In the genomic region with DNA sequence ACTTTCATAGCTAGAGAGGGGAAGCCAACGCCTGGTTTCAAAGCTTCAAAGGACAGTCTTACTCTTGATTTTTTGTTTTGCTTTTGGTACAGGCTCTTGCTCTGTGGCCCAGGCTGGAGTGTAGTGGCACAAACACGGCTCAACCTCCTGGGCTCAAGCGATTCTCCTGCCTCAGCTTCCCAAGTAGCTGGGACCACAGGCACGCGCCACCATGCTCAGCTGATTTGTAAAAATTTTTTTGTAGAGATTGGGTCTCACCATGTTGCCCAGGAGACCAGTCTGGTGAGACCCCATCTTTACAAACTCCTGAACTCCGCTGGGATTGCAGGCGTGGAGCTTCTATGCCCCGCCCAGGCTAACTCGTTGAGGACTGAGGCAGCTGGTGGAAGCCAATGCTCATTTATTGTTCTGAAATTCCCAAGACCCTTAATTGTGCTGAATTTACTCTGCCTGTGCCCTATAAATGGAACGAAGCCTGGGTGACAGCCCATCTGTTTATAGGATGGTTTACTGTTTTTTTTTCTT, we compare ENCODE assay signal across 23 cellular contexts. TPM values are rescaled to one million over a fixed set of nuclear protein-coding genes. Genes with fewer than 3 reads are reported as not detected.
DNase-seq lines count a peak whose midpoint lies in the region; ATAC-seq and TF ChIP-seq lines count a peak whose summit lies in the region.
"Had no signal": no experiment of that assay in that cellular context is flagged by ENCODE, and none has a peak within 500 bp of the region (broad histone marks: within the 10 kb centered on the region; RNA-seq: fewer than 3 reads in every experiment).

No MANE protein-coding gene starts in this region.

- POLR2A ChIA-PET in CD8-positive, alpha-beta T cell (lab: Charles Lee): interaction anchor here (0.6 to 5.1 kb wide), 4 partner anchors 9 to 107 kb away, joined by 3 to 51 read pairs (median 4); a partner anchor contains a TSS
- POLR2A ChIA-PET in activated naive CD8-positive, alpha-beta T cell treated with anti-CD3 and anti-CD28 coated beads, Interleukin-2, amount 10 ng/mL, durations not matched to agents 7 days and 5 days (lab: Charles Lee): interaction anchor here (1.1 kb wide), 1 partner anchor 17 kb away, joined by 5 read pairs; no protein-coding TSS in a partner anchor

- no peak overlapping the region for H3K4me3 Mint-ChIP-seq in activated T-cell treated with anti-CD3 and anti-CD28 coated beads, Interleukin-2, amount 50 U/mL, for 24 hours
- no peak overlapping the region for H3K4me3 Mint-ChIP-seq in activated T-cell treated with anti-CD3 and anti-CD28 coated beads, Interleukin-2, amount 50 U/mL, for 72 hours
- no peak overlapping the region for H3K4me3 Mint-ChIP-seq in CD8-positive, alpha-beta T cell
- no peak overlapping the region for H3K4me3 Mint-ChIP-seq in activated naive CD8-positive, alpha-beta T cell treated with anti-CD3 and anti-CD28 coated beads, Interleukin-2, amount 10 ng/mL, durations not matched to agents 7 days and 5 days
- H3K4me3 Mint-ChIP-seq: dendritic cell treated with granulocyte-macrophage colony-stimulating factor and Interleukin-4, amounts not matched to agents 40 ng/mL and 50 ng/mL, for 4 days; H9; IgD-negative memory B cell; stimulated activated naive CD8-positive, alpha-beta T cell treated with anti-CD3 and anti-CD28 coated beads, Interleukin-15, Interleukin-2, amounts not matched to agents 100 ng/mL and 50 ng/mL, for 24 hours had no signal

- H3K4me1 Mint-ChIP-seq in activated T-cell treated with anti-CD3 and anti-CD28 coated beads, Interleukin-2, amount 50 U/mL, for 24 hours (ENCODE audit: low read depth): peaks cover 45% of the 10 kb centered on the region
- H3K4me1 Mint-ChIP-seq in activated T-cell treated with anti-CD3 and anti-CD28 coated beads, Interleukin-2, amount 50 U/mL, for 72 hours (ENCODE audit: low read depth): peaks cover 38% of the 10 kb centered on the region
- peaks cover 41% of the 10 kb centered on the region for H3K4me1 Mint-ChIP-seq in CD8-positive, alpha-beta T cell (ENCODE audit: low read depth)
- H3K4me1 Mint-ChIP-seq in activated naive CD8-positive, alpha-beta T cell treated with anti-CD3 and anti-CD28 coated beads, Interleukin-2, amount 10 ng/mL, durations not matched to agents 7 days and 5 days: peaks cover 20% of the 10 kb centered on the region

- CTCF ChIA-PET in CD8-positive, alpha-beta T cell (lab: Charles Lee): interaction anchor here (0.7 to 1.6 kb wide), 5 partner anchors 12 to 194 kb away, joined by 3 to 6 read pairs (median 3); no protein-coding TSS in a partner anchor

- ATAC-seq in activated T-cell treated with anti-CD3 and anti-CD28 coated beads, Interleukin-2, amount 50 U/mL, for 72 hours (replicated peaks in 1 of 2): no peak
- no peak for ATAC-seq in CD8-positive, alpha-beta T cell
- no peak for ATAC-seq in activated naive CD8-positive, alpha-beta T cell treated with anti-CD3 and anti-CD28 coated beads, Interleukin-2, amount 10 ng/mL, durations not matched to agents 7 days and 5 days (ENCODE audit: low read depth)
- no peak for ATAC-seq in sciatic nerve
- no peak for ATAC-seq in HG03521 (IDR thresholded peaks at IDR 0.05; ENCODE audit: unreplicated experiment)

- H3K36me3 ChIP-seq in CD8-positive, alpha-beta T cell (ENCODE audit: insufficient read depth, low read length): peaks cover 19% of the 10 kb centered on the region

- no peaks in the 10 kb centered on the region for H3K27me3 Mint-ChIP-seq in activated T-cell treated with anti-CD3 and anti-CD28 coated beads, Interleukin-2, amount 50 U/mL, for 24 hours
- H3K27me3 Mint-ChIP-seq in activated T-cell treated with anti-CD3 and anti-CD28 coated beads, Interleukin-2, amount 50 U/mL, for 72 hours (ENCODE audit: low read depth): no peaks in the 10 kb centered on the region
- H3K27me3 Mint-ChIP-seq in CD8-positive, alpha-beta T cell (ENCODE audit: low read depth): no peaks in the 10 kb centered on the region
- H3K27me3 Mint-ChIP-seq in activated naive CD8-positive, alpha-beta T cell treated with anti-CD3 and anti-CD28 coated beads, Interleukin-2, amount 10 ng/mL, durations not matched to agents 7 days and 5 days: no peaks in the 10 kb centered on the region
- H3K27me3 Mint-ChIP-seq: dendritic cell treated with granulocyte-macrophage colony-stimulating factor and Interleukin-4, amounts not matched to agents 40 ng/mL and 50 ng/mL, for 4 days; IgD-negative memory B cell; stimulated activated naive CD8-positive, alpha-beta T cell treated with anti-CD3 and anti-CD28 coated beads, Interleukin-15, Interleukin-2, amounts not matched to agents 100 ng/mL and 50 ng/mL, for 24 hours had no signal

- TF ChIP-seq CTCF in CD8-positive, alpha-beta T cell (IDR thresholded peaks at IDR 0.05): no peak

- H3K27ac Mint-ChIP-seq in activated T-cell treated with anti-CD3 and anti-CD28 coated beads, Interleukin-2, amount 50 U/mL, for 24 hours: peak overlapping the region; percentile 81
- no peak overlapping the region for H3K27ac Mint-ChIP-seq in activated T-cell treated with anti-CD3 and anti-CD28 coated beads, Interleukin-2, amount 50 U/mL, for 72 hours
- H3K27ac Mint-ChIP-seq in CD8-positive, alpha-beta T cell: peak overlapping the region; percentile 49
- no peak overlapping the region for H3K27ac Mint-ChIP-seq in activated naive CD8-positive, alpha-beta T cell treated with anti-CD3 and anti-CD28 coated beads, Interleukin-2, amount 10 ng/mL, durations not matched to agents 7 days and 5 days
- H3K27ac Mint-ChIP-seq: dendritic cell treated with granulocyte-macrophage colony-stimulating factor and Interleukin-4, amounts not matched to agents 40 ng/mL and 50 ng/mL, for 4 days had no signal

- no peak for DNase-seq in activated T-cell treated with anti-CD3 and anti-CD28 coated beads, Interleukin-2, amount 50 U/mL, for 24 hours
- DNase-seq in activated T-cell treated with anti-CD3 and anti-CD28 coated beads, Interleukin-2, amount 50 U/mL, for 72 hours: no peak
- no peak for DNase-seq in CD8-positive, alpha-beta T cell
- DNase-seq in activated naive CD8-positive, alpha-beta T cell treated with anti-CD3 and anti-CD28 coated beads, Interleukin-2, amount 10 ng/mL, durations not matched to agents 7 days and 5 days: peak; percentile 20
- DNase-seq in sciatic nerve (ENCODE audit: low spot score) (peak; percentile 42), G401 (ENCODE audit: low spot score) (no peak), NCI-H748 (lab: John Stamatoyannopoulos, UW; ENCODE audit: unreplicated experiment) (no peak)
- DNase-seq: activated CD4-positive, CD25-positive, alpha-beta regulatory T cell; activated T-cell treated with anti-CD3 and anti-CD28 coated beads, Interleukin-2, amount 50 U/mL, for 48 hours; H9; kidney glomerular epithelial cell; mammary epithelial cell; NCI-H524 treated with DMSO at 0.1 percent for 48 hours; retina; RPMI8226; stimulated activated CD4-positive, alpha-beta T cell treated with anti-CD3 and anti-CD28 coated beads, Interleukin-12 subunit alpha, Interleukin-12 subunit beta, amount 100 ng/mL, for 4 hours; stimulated activated CD4-positive, alpha-beta T cell treated with anti-CD3 and anti-CD28 coated beads, Interleukin-4, amount 100 ng/mL, for 4 hours; T-helper 9 cell had no signal

- in situ Hi-C loops in G401 (cut with HindIII; ENCODE audit: low sequenced_read_pairs): no loop called here

- no peaks in the 10 kb centered on the region for H3K9me3 Mint-ChIP-seq in activated T-cell treated with anti-CD3 and anti-CD28 coated beads, Interleukin-2, amount 50 U/mL, for 24 hours
- H3K9me3 Mint-ChIP-seq in activated T-cell treated with anti-CD3 and anti-CD28 coated beads, Interleukin-2, amount 50 U/mL, for 72 hours: no peaks in the 10 kb centered on the region
- no peaks in the 10 kb centered on the region for H3K9me3 Mint-ChIP-seq in CD8-positive, alpha-beta T cell
- no peaks in the 10 kb centered on the region for H3K9me3 Mint-ChIP-seq in activated naive CD8-positive, alpha-beta T cell treated with anti-CD3 and anti-CD28 coated beads, Interleukin-2, amount 10 ng/mL, durations not matched to agents 7 days and 5 days
- H3K9me3 Mint-ChIP-seq: dendritic cell treated with granulocyte-macrophage colony-stimulating factor and Interleukin-4, amounts not matched to agents 40 ng/mL and 50 ng/mL, for 4 days; H9; IgD-negative memory B cell; stimulated activated naive CD8-positive, alpha-beta T cell treated with anti-CD3 and anti-CD28 coated beads, Interleukin-15, Interleukin-2, amounts not matched to agents 100 ng/mL and 50 ng/mL, for 24 hours had no signal

- H3K36me3 Mint-ChIP-seq in activated T-cell treated with anti-CD3 and anti-CD28 coated beads, Interleukin-2, amount 50 U/mL, for 24 hours (ENCODE audit: low read depth): peaks cover 94% of the 10 kb centered on the region
- peaks cover 14 to 24% of the 10 kb centered on the region in 2 donors for H3K36me3 Mint-ChIP-seq in activated T-cell treated with anti-CD3 and anti-CD28 coated beads, Interleukin-2, amount 50 U/mL, for 72 hours (ENCODE audit: insufficient read depth in 2 of 2)
- peaks cover 64% of the 10 kb centered on the region for H3K36me3 Mint-ChIP-seq in CD8-positive, alpha-beta T cell
- H3K36me3 Mint-ChIP-seq in activated naive CD8-positive, alpha-beta T cell treated with anti-CD3 and anti-CD28 coated beads, Interleukin-2, amount 10 ng/mL, durations not matched to agents 7 days and 5 days: peaks cover 35% of the 10 kb centered on the region

- intact Hi-C loops in CD8-positive, alpha-beta T cell (cut with DNase I, micrococcal nuclease): loop anchor here in 1 of 2 experiments (10.0 kb wide), 2 partner anchors 263 to 373 kb away; a partner anchor contains a TSS
- intact Hi-C loops in sciatic nerve (cut with DNase I): no loop called here

- no peak overlapping the region for H3K4me3 ChIP-seq in CD8-positive, alpha-beta T cell (ENCODE audit: low read depth, low read length)
- H3K4me3 ChIP-seq: tibial nerve had no signal

- no peaks in the 10 kb centered on the region for H3K27me3 ChIP-seq in CD8-positive, alpha-beta T cell (ENCODE audit: insufficient read depth, low read length)
- H3K27me3 ChIP-seq: tibial nerve had no signal

- H3K4me1 ChIP-seq in CD8-positive, alpha-beta T cell (ENCODE audit: insufficient read depth, low read length): peaks cover 23% of the 10 kb centered on the region

- H3K9me3 ChIP-seq in CD8-positive, alpha-beta T cell (ENCODE audit: low read length): no peaks in the 10 kb centered on the region
- H3K9me3 ChIP-seq: tibial nerve had no signal

- H3K27ac ChIP-seq in CD8-positive, alpha-beta T cell (ENCODE audit: low read depth, low read length): no peak overlapping the region
- H3K27ac ChIP-seq: tibial nerve had no signal

RNA-seq across cellular contexts. Expression of a gene that starts 18.0 kb away (rescaled TPM):
- 100 to 1,000 TPM; 409 to 541 TPM for total RNA-seq in activated T-cell treated with anti-CD3 and anti-CD28 coated beads, Interleukin-2, amount 50 U/mL, for 72 hours
- 100 to 1,000 TPM; 620 to 627 TPM for total RNA-seq in CD8-positive, alpha-beta T cell
- 100 to 1,000 TPM; 389 to 396 TPM for total RNA-seq in activated naive CD8-positive, alpha-beta T cell treated with anti-CD3 and anti-CD28 coated beads, Interleukin-2, amount 10 ng/mL, durations not matched to agents 7 days and 5 days
- 218 TPM for total RNA-seq in sciatic nerve
- total RNA-seq in G401 (2014; rRNA removed; shearing (Covaris generic)): 342 and 464 TPM in 2 replicates

Comparison
In these comparisons a context has a peak if more than half of its experiments do, and no peak if none do; other contexts are left out.
1. H3K27ac Mint-ChIP-seq: peak in activated T-cell treated with anti-CD3 and anti-CD28 coated beads, Interleukin-2, amount 50 U/mL, for 24 hours (single experiment) and CD8-positive, alpha-beta T cell (single experiment); none in activated T-cell treated with anti-CD3 and anti-CD28 coated beads, Interleukin-2, amount 50 U/mL, for 72 hours (single experiment) and activated naive CD8-positive, alpha-beta T cell treated with anti-CD3 and anti-CD28 coated beads, Interleukin-2, amount 10 ng/mL, durations not matched to agents 7 days and 5 days (single experiment).
2. DNase-seq: peak in activated naive CD8-positive, alpha-beta T cell treated with anti-CD3 and anti-CD28 coated beads, Interleukin-2, amount 10 ng/mL, durations not matched to agents 7 days and 5 days (single experiment) and sciatic nerve (single experiment); none in activated T-cell treated with anti-CD3 and anti-CD28 coated beads, Interleukin-2, amount 50 U/mL, for 24 hours (single experiment), activated T-cell treated with anti-CD3 and anti-CD28 coated beads, Interleukin-2, amount 50 U/mL, for 72 hours (0 of 2), CD8-positive, alpha-beta T cell (0 of 7), G401 (single experiment) and NCI-H748 (single experiment).